ENCODE assay signal across 15 cellular contexts in the genomic region with DNA sequence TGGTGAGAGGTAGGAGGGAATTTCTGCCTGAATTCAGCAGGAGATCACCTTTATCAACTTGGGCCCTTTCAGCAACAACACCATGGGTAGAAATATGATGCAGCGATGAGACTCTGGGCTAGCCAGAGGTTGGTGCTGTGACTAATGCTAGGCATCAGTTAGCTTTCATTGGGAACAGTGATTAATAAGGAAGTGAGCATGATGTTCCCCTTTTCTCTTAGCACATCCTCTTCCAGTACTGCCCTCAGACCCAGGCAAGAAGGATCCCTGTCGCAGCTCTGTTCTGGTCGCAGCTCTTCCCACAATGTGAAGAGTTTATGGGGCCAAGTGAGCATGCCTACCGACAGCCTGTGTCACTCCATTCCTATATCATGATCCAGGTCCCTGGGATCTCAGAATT.
DNase-seq lines count a peak whose midpoint lies in the region; TF ChIP-seq lines count a peak whose summit lies in the region.
"Had no signal": no experiment of that assay in that cellular context is flagged by ENCODE, and none has a peak within 500 bp of the region (broad histone marks: within the 10 kb centered on the region; RNA-seq: fewer than 3 reads in every experiment).

No MANE protein-coding gene starts in this region.

- H3K4me1 Mint-ChIP-seq in activated T-helper 2 cell treated with anti-CD3 and anti-CD28 coated beads, Interferon-gamma antibody, Interleukin-2, Interleukin-4, amounts not matched to agents 10 μg/mL and 5 μg/mL and 100 μg/mL, durations not matched to agents 14 hours and 24 hours and 36 hours (ENCODE audit: low read depth) = peaks cover 3% of the 10 kb centered on the region

- no peak overlapping the region for H3K27ac Mint-ChIP-seq in activated T-helper 2 cell treated with anti-CD3 and anti-CD28 coated beads, Interferon-gamma antibody, Interleukin-2, Interleukin-4, amounts not matched to agents 10 μg/mL and 5 μg/mL and 100 μg/mL, durations not matched to agents 14 hours and 24 hours and 36 hours

- no peaks in the 10 kb centered on the region for H3K9me3 Mint-ChIP-seq in activated T-helper 2 cell treated with anti-CD3 and anti-CD28 coated beads, Interferon-gamma antibody, Interleukin-2, Interleukin-4, amounts not matched to agents 10 μg/mL and 5 μg/mL and 100 μg/mL, durations not matched to agents 14 hours and 24 hours and 36 hours

- intact Hi-C loops in activated T-helper 2 cell treated with anti-CD3 and anti-CD28 coated beads, Interferon-gamma antibody, Interleukin-2, Interleukin-4, amounts not matched to agents 10 μg/mL and 5 μg/mL and 100 μg/mL, durations not matched to agents 14 hours and 24 hours and 36 hours (cut with micrococcal nuclease) = no loop called here

- CTCF ChIA-PET in RWPE1 (lab: Yijun Ruan, JAX) = interaction anchor here (0.6 kb wide), 1 partner anchor 467 kb away, joined by 3 read pairs; no protein-coding TSS in a partner anchor

- peak; percentile 80 for DNase-seq in HCEC 1CT
- peak; percentile 7 for DNase-seq in RWPE1 (ENCODE audit: low spot score)
- peak; percentile 18 for DNase-seq in fibroblast of gingiva (ENCODE audit: low read depth)
- DNase-seq in pons (ENCODE audit: low spot score) = peak; percentile 53
- DNase-seq in stimulated activated CD4-positive, alpha-beta T cell treated with anti-CD3 and anti-CD28 coated beads, Interleukin-2, amount 100 ng/mL, for 48 hours = no peak
- DNase-seq in SW 1271 (lab: John Stamatoyannopoulos, UW) = no peak
- no peak for DNase-seq in activated T-helper 2 cell treated with anti-CD3 and anti-CD28 coated beads, Interferon-gamma antibody, Interleukin-2, Interleukin-4, amounts not matched to agents 10 μg/mL and 5 μg/mL and 100 μg/mL, durations not matched to agents 14 hours and 24 hours and 36 hours (ENCODE audit: low spot score)
- DNase-seq in activated T-cell treated with anti-CD3 and anti-CD28 coated beads for 4 hours = no peak
- DNase-seq: activated CD4-positive, alpha-beta T cell treated with anti-CD3 and anti-CD28 coated beads, Interleukin-2, amount 50 U/mL, for 4 hours; activated effector memory CD4-positive, alpha-beta T cell treated with anti-CD3 and anti-CD28 coated beads, Interleukin-2, amount 50 U/mL, for 16 hours; GOT3; NCI-H187; NK-92 treated with Interleukin-12 subunit alpha and Interleukin-12 subunit beta, amount 100 ng/mL, for 24 hours; retina had no signal

- no peak for TF ChIP-seq CTCF in RWPE1 (conservative IDR thresholded peaks at IDR 0.05; ENCODE audit: low read depth)

- no peak overlapping the region for H3K27ac ChIP-seq in RWPE1
- H3K27ac ChIP-seq: C4-2B had no signal

- H3K4me3 Mint-ChIP-seq in activated T-helper 2 cell treated with anti-CD3 and anti-CD28 coated beads, Interferon-gamma antibody, Interleukin-2, Interleukin-4, amounts not matched to agents 10 μg/mL and 5 μg/mL and 100 μg/mL, durations not matched to agents 14 hours and 24 hours and 36 hours (ENCODE audit: low read depth) = no peak overlapping the region

- no peaks in the 10 kb centered on the region for H3K27me3 Mint-ChIP-seq in activated T-helper 2 cell treated with anti-CD3 and anti-CD28 coated beads, Interferon-gamma antibody, Interleukin-2, Interleukin-4, amounts not matched to agents 10 μg/mL and 5 μg/mL and 100 μg/mL, durations not matched to agents 14 hours and 24 hours and 36 hours (ENCODE audit: low read depth)

- POLR2A ChIA-PET in RWPE1 (lab: Yijun Ruan, JAX; ENCODE audit: low non-redundant PET) = no interaction called here

- peaks cover 33% of the 10 kb centered on the region for H3K36me3 Mint-ChIP-seq in activated T-helper 2 cell treated with anti-CD3 and anti-CD28 coated beads, Interferon-gamma antibody, Interleukin-2, Interleukin-4, amounts not matched to agents 10 μg/mL and 5 μg/mL and 100 μg/mL, durations not matched to agents 14 hours and 24 hours and 36 hours (ENCODE audit: low read depth)

Comparison
In these comparisons a context has a peak if more than half of its experiments do, and no peak if none do; other contexts are left out.
1. DNase-seq: peak in HCEC 1CT (single experiment), RWPE1 (single experiment), fibroblast of gingiva (single experiment) and pons (single experiment); none in stimulated activated CD4-positive, alpha-beta T cell treated with anti-CD3 and anti-CD28 coated beads, Interleukin-2, amount 100 ng/mL, for 48 hours (0 of 2), SW 1271 (0 of 2), activated T-helper 2 cell treated with anti-CD3 and anti-CD28 coated beads, Interferon-gamma antibody, Interleukin-2, Interleukin-4, amounts not matched to agents 10 μg/mL and 5 μg/mL and 100 μg/mL, durations not matched to agents 14 hours and 24 hours and 36 hours (single experiment) and activated T-cell treated with anti-CD3 and anti-CD28 coated beads for 4 hours (single experiment).